In the genomic region with DNA sequence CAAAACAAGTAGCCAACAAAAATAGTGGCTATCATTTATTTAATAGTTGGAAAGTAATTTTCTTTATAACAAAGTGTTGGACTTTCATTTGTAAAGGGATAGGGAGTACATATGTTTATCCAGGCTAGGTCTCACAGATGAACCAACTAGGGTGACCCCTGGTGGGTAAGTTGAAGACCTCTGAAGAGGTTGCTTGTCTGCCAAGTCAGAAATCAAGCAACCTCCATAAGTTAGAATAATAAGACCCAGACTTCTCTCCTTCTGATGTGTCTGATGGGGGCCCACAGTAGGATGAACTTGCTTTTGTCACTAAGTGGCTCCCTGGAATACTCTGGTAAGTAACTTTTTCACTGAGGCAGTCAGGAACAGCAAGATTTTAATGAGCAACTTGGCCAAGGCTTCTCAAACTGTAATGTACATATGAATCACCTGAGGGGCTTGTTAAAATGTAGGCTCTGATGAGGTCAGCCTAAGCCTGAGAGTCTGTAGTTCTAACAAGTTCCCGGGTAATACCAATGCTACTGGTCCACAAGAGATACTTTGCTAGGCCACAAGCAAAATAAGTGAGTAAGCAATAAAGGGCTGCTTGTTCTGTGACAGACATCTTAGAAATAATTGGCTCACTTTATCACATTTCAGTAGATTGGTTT, we compare ENCODE assay signal across 9 cellular contexts.
A peak's percentile ranks its signal among the peaks of the same experiment; 100 is the strongest.
DNase-seq lines count a peak whose midpoint lies in the region; ATAC-seq and TF ChIP-seq lines count a peak whose summit lies in the region.
"Had no signal": no experiment of that assay in that cellular context is flagged by ENCODE, and none has a peak within 500 bp of the region (broad histone marks: within the 10 kb centered on the region; RNA-seq: fewer than 3 reads in every experiment).

No MANE protein-coding gene starts in this region.

- peak in 1 of 2 experiments; percentile 22 for TF ChIP-seq CTCF in Caco-2 (IDR thresholded peaks at IDR 0.05; ENCODE audit: insufficient read depth in 1 of 2, low read depth in 1 of 2, low read length in 1 of 2, severe bottlenecking in 1 of 2, unreplicated experiment in 1 of 2)
- no peak for TF ChIP-seq CTCF in transverse colon (IDR thresholded peaks at IDR 0.05)
- TF ChIP-seq CTCF in CD8-positive, alpha-beta T cell (IDR thresholded peaks at IDR 0.05), result no peak

- H3K27ac ChIP-seq in GM23248 (no peak overlapping the region), transverse colon (no peak overlapping the region)
- H3K27ac ChIP-seq in CD8-positive, alpha-beta T cell (ENCODE audit: low read depth, low read length), result no peak overlapping the region

- CTCF ChIA-PET in Caco-2 (lab: Charles Lee), result interaction anchor here (0.8 kb wide), 1 partner anchor 160 kb away, joined by 3 read pairs; no protein-coding TSS in a partner anchor
- CTCF ChIA-PET in CD8-positive, alpha-beta T cell (lab: Charles Lee), result interaction anchor here (1.2 to 1.3 kb wide), 2 partner anchors 25 to 160 kb away, joined by 3 to 7 read pairs; no protein-coding TSS in a partner anchor

- intact Hi-C loops in Caco-2 (cut with micrococcal nuclease; ENCODE audit: unreplicated experiment) (loop anchor here (1.0 to 5.0 kb wide), 4 partner anchors 42 to 222 kb away; no protein-coding TSS in a partner anchor), transverse colon (cut with DNase I; ENCODE audit: low total_unique reads) (no loop called here)
- intact Hi-C loops in activated CD4-positive, alpha-beta T cell treated with anti-CD3 and anti-CD28 coated beads, Interleukin-2, amount 10 ng/mL, durations not matched to agents 24 days and 14 days (cut with micrococcal nuclease), result loop anchor here (5.0 kb wide), 1 partner anchor 162 kb away; no protein-coding TSS in a partner anchor
- intact Hi-C loops in CD8-positive, alpha-beta T cell (cut with DNase I, micrococcal nuclease), result loop anchor here (1.0 to 5.0 kb wide), 2 partner anchors 160 to 162 kb away; no protein-coding TSS in a partner anchor

- no peak overlapping the region for H2AFZ ChIP-seq in GM23248

- no peaks in the 10 kb centered on the region for H4K20me1 ChIP-seq in GM23248 (ENCODE audit: insufficient read depth)

- 36 to 75% methylated on average over 1 of the region's 1 CpG for WGBS in GM23248 (ENCODE audit: low coverage in 1 of 2, low lambda C conversion rate in 2 of 2, missing lambda C conversion rate in 2 of 2), 2 experiments
- 0 to 46% methylated on average over 1 of the region's 1 CpG for WGBS in transverse colon (ENCODE audit: low coverage in 1 of 2), 2 donors

- no peak for ATAC-seq in HG02610 (IDR thresholded peaks at IDR 0.05; ENCODE audit: unreplicated experiment)
- no peak for ATAC-seq in CD8-positive, alpha-beta T cell

- H3K27me3 ChIP-seq in Caco-2 (replicated peaks; ENCODE audit: control insufficient read depth, insufficient read depth, low read length), result no peaks in the 10 kb centered on the region
- H3K27me3 ChIP-seq in GM23248 (replicated peaks; ENCODE audit: insufficient read depth), result no peaks in the 10 kb centered on the region
- no peaks in the 10 kb centered on the region for H3K27me3 ChIP-seq in NT2/D1 (ENCODE audit: insufficient read depth, insufficient read length)
- no peaks in the 10 kb centered on the region for H3K27me3 ChIP-seq in transverse colon
- H3K27me3 ChIP-seq in CD8-positive, alpha-beta T cell (ENCODE audit: insufficient read depth, low read length), result no peaks in the 10 kb centered on the region

- H3K4me3 Mint-ChIP-seq in Caco-2 (ENCODE audit: unreplicated experiment), result no peak overlapping the region
- H3K4me3 Mint-ChIP-seq in activated CD4-positive, alpha-beta T cell treated with anti-CD3 and anti-CD28 coated beads, Interleukin-2, amount 10 ng/mL, durations not matched to agents 24 days and 14 days, result no peak overlapping the region
- H3K4me3 Mint-ChIP-seq in CD8-positive, alpha-beta T cell, result no peak overlapping the region
- H3K4me3 Mint-ChIP-seq: activated naive CD4-positive, alpha-beta T cell treated with anti-CD3 and anti-CD28 coated beads, Interleukin-2, amount 50 U/mL, for 24 hours had no signal

- H3K9ac ChIP-seq in GM23248 (no peak overlapping the region), NT2/D1 (ENCODE audit: insufficient read length, low read depth) (no peak overlapping the region)

- H3K79me2 ChIP-seq in GM23248 (ENCODE audit: insufficient read depth), result no peaks in the 10 kb centered on the region

- no peaks in the 10 kb centered on the region for H3K9me3 Mint-ChIP-seq in Caco-2 (ENCODE audit: unreplicated experiment)
- H3K9me3 Mint-ChIP-seq in activated CD4-positive, alpha-beta T cell treated with anti-CD3 and anti-CD28 coated beads, Interleukin-2, amount 10 ng/mL, durations not matched to agents 24 days and 14 days, result no peaks in the 10 kb centered on the region
- H3K9me3 Mint-ChIP-seq in CD8-positive, alpha-beta T cell, result no peaks in the 10 kb centered on the region
- H3K9me3 Mint-ChIP-seq: activated naive CD4-positive, alpha-beta T cell treated with anti-CD3 and anti-CD28 coated beads, Interleukin-2, amount 50 U/mL, for 24 hours had no signal

- BruUV-seq in Caco-2 (replicated peaks; lab: Mats Ljungman, UMichigan), result no TSS peak

- H3K36me3 Mint-ChIP-seq in Caco-2 (ENCODE audit: insufficient read depth, unreplicated experiment), result no peaks in the 10 kb centered on the region
- no peaks in the 10 kb centered on the region for H3K36me3 Mint-ChIP-seq in activated CD4-positive, alpha-beta T cell treated with anti-CD3 and anti-CD28 coated beads, Interleukin-2, amount 10 ng/mL, durations not matched to agents 24 days and 14 days (ENCODE audit: low read depth)
- no peaks in the 10 kb centered on the region for H3K36me3 Mint-ChIP-seq in CD8-positive, alpha-beta T cell
- H3K36me3 Mint-ChIP-seq: activated naive CD4-positive, alpha-beta T cell treated with anti-CD3 and anti-CD28 coated beads, Interleukin-2, amount 50 U/mL, for 24 hours had no signal

- H3K4me3 ChIP-seq in Caco-2 (ENCODE audit: low read depth, low read length), result no peak overlapping the region
- no peak overlapping the region for H3K4me3 ChIP-seq in GM23248
- no peak overlapping the region for H3K4me3 ChIP-seq in NT2/D1 (ENCODE audit: insufficient read length, low read depth)
- no peak overlapping the region for H3K4me3 ChIP-seq in transverse colon
- H3K4me3 ChIP-seq in CD8-positive, alpha-beta T cell (ENCODE audit: low read depth, low read length), result no peak overlapping the region

- DNase-seq in Caco-2 (peak; percentile 31 to 32), GM23248 (peak; percentile 30), NT2/D1 (ENCODE audit: low read depth, low spot score) (peak; percentile 9), globus pallidus (ENCODE audit: low spot score) (peak; percentile 4), transverse colon (no peak)
- no peak for DNase-seq in activated CD4-positive, alpha-beta T cell treated with anti-CD3 and anti-CD28 coated beads, Interleukin-2, amount 10 ng/mL, durations not matched to agents 24 days and 14 days
- DNase-seq in CD8-positive, alpha-beta T cell, result no peak

- POLR2A ChIA-PET in Caco-2 (lab: Charles Lee), result no interaction called here
- POLR2A ChIA-PET in CD8-positive, alpha-beta T cell (lab: Charles Lee), result no interaction called here

- in situ Hi-C loops in GM23248 (cut with MboI), result loop anchor here (25.0 kb wide), 1 partner anchor 162 kb away; no protein-coding TSS in a partner anchor
- in situ Hi-C loops in transverse colon (cut with MboI; ENCODE audit: low pct_ligation_motif_present in 1 of 4, low pct_unique_long_range_greater_than_20kb in 1 of 4, low sequenced_read_pairs in 3 of 4), result loop anchor here in 1 of 4 donors (25.0 kb wide), 1 partner anchor 988 kb away; no protein-coding TSS in a partner anchor

- H3K4me1 ChIP-seq in Caco-2, result no peaks in the 10 kb centered on the region
- no peaks in the 10 kb centered on the region for H3K4me1 ChIP-seq in GM23248 (ENCODE audit: insufficient read depth)
- peaks cover 2% of the 10 kb centered on the region for H3K4me1 ChIP-seq in NT2/D1 (ENCODE audit: insufficient read depth, insufficient read length)
- peaks cover 3 to 18% (median 7%) of the 10 kb centered on the region in 4 donors for H3K4me1 ChIP-seq in transverse colon
- no peaks in the 10 kb centered on the region for H3K4me1 ChIP-seq in CD8-positive, alpha-beta T cell (ENCODE audit: insufficient read depth, low read length)

- no peak for TF ChIP-seq POLR2A in transverse colon (IDR thresholded peaks at IDR 0.05)

- H3K9me3 ChIP-seq in Caco-2 (no peaks in the 10 kb centered on the region), GM23248 (ENCODE audit: low read depth) (no peaks in the 10 kb centered on the region), NT2/D1 (ENCODE audit: insufficient read depth, low read length) (no peaks in the 10 kb centered on the region), transverse colon (no peaks in the 10 kb centered on the region)
- H3K9me3 ChIP-seq in CD8-positive, alpha-beta T cell (ENCODE audit: low read length), result no peaks in the 10 kb centered on the region

- peaks cover 7% of the 10 kb centered on the region for H3K4me1 Mint-ChIP-seq in Caco-2 (ENCODE audit: low read depth, unreplicated experiment)
- no peaks in the 10 kb centered on the region for H3K4me1 Mint-ChIP-seq in activated CD4-positive, alpha-beta T cell treated with anti-CD3 and anti-CD28 coated beads, Interleukin-2, amount 10 ng/mL, durations not matched to agents 24 days and 14 days
- H3K4me1 Mint-ChIP-seq in CD8-positive, alpha-beta T cell (ENCODE audit: low read depth), result no peaks in the 10 kb centered on the region
- H3K4me1 Mint-ChIP-seq: activated naive CD4-positive, alpha-beta T cell treated with anti-CD3 and anti-CD28 coated beads, Interleukin-2, amount 50 U/mL, for 24 hours had no signal

- no peak overlapping the region for H3K4me2 ChIP-seq in GM23248 (ENCODE audit: unreplicated experiment)

- no peaks in the 10 kb centered on the region for H3K9me2 ChIP-seq in GM23248 (ENCODE audit: insufficient read depth)

- no peak overlapping the region for H3K27ac Mint-ChIP-seq in Caco-2 (ENCODE audit: unreplicated experiment)
- H3K27ac Mint-ChIP-seq in activated CD4-positive, alpha-beta T cell treated with anti-CD3 and anti-CD28 coated beads, Interleukin-2, amount 10 ng/mL, durations not matched to agents 24 days and 14 days, result no peak overlapping the region
- H3K27ac Mint-ChIP-seq in CD8-positive, alpha-beta T cell, result no peak overlapping the region
- H3K27ac Mint-ChIP-seq: activated naive CD4-positive, alpha-beta T cell treated with anti-CD3 and anti-CD28 coated beads, Interleukin-2, amount 50 U/mL, for 24 hours had no signal

- H3K36me3 ChIP-seq in Caco-2 (ENCODE audit: control insufficient read depth, insufficient read depth, low read length) (no peaks in the 10 kb centered on the region), GM23248 (ENCODE audit: low read depth) (no peaks in the 10 kb centered on the region), NT2/D1 (ENCODE audit: insufficient read depth, insufficient read length, low read length) (no peaks in the 10 kb centered on the region), transverse colon (no peaks in the 10 kb centered on the region)
- no peaks in the 10 kb centered on the region for H3K36me3 ChIP-seq in CD8-positive, alpha-beta T cell (ENCODE audit: insufficient read depth, low read length)

- no peaks in the 10 kb centered on the region for H3F3A ChIP-seq in GM23248 (ENCODE audit: insufficient read depth)

- TF ChIP-seq EP300 in transverse colon (IDR thresholded peaks at IDR 0.05; ENCODE audit: low read depth), result no peak

- H3K27me3 Mint-ChIP-seq in Caco-2 (ENCODE audit: insufficient read depth, unreplicated experiment), result no peaks in the 10 kb centered on the region
- no peaks in the 10 kb centered on the region for H3K27me3 Mint-ChIP-seq in activated CD4-positive, alpha-beta T cell treated with anti-CD3 and anti-CD28 coated beads, Interleukin-2, amount 10 ng/mL, durations not matched to agents 24 days and 14 days
- no peaks in the 10 kb centered on the region for H3K27me3 Mint-ChIP-seq in CD8-positive, alpha-beta T cell (ENCODE audit: low read depth)
- H3K27me3 Mint-ChIP-seq: activated naive CD4-positive, alpha-beta T cell treated with anti-CD3 and anti-CD28 coated beads, Interleukin-2, amount 50 U/mL, for 24 hours had no signal

Comparison
In these comparisons a context has a peak if more than half of its experiments do, and no peak if none do; other contexts are left out.
1. DNase-seq: peak in Caco-2 (2 of 2), GM23248 (single experiment), NT2/D1 (single experiment) and globus pallidus (single experiment); none in activated CD4-positive, alpha-beta T cell treated with anti-CD3 and anti-CD28 coated beads, Interleukin-2, amount 10 ng/mL, durations not matched to agents 24 days and 14 days (single experiment), transverse colon (single experiment) and CD8-positive, alpha-beta T cell (0 of 7).